ENCODE assay signal across 9 cellular contexts in genomic region chr1:148733585-148734310, GRCh38. TPM values are rescaled to one million over a fixed set of nuclear protein-coding genes. Genes with fewer than 3 reads are reported as not detected.
DNase-seq lines count a peak whose midpoint lies in the region; ATAC-seq and TF ChIP-seq lines count a peak whose summit lies in the region.
"Not testable (repeated sequence)": the region's sequence is repeated elsewhere in the genome, so short reads cannot be mapped to it uniquely, and the experiment has no call there.
"Had no signal": no experiment of that assay in that cellular context is flagged by ENCODE, and none has a peak within 500 bp of the region (broad histone marks: within the 10 kb centered on the region; RNA-seq: fewer than 3 reads in every experiment).

No MANE protein-coding gene starts in this region.

- not testable (repeated sequence) for TF ChIP-seq CTCF in CD4-positive, alpha-beta T cell (IDR thresholded peaks at IDR 0.05); activated B cell treated with CpG ODN at 0.5 μM for 24 hours (IDR thresholded peaks at IDR 0.05); mucosa of descending colon (IDR thresholded peaks at IDR 0.05)

- POLR2A ChIA-PET in CD4-positive, alpha-beta T cell (lab: Charles Lee); activated B cell treated with CpG ODN at 0.5 μM for 24 hours (lab: Charles Lee): not testable (repeated sequence)

- not testable (repeated sequence) for H3K27me3 ChIP-seq in CD4-positive, alpha-beta T cell (ENCODE audit: control insufficient read depth, insufficient read depth, low read length)

- H3K27ac ChIP-seq in CD4-positive, alpha-beta T cell (ENCODE audit: low read depth, low read length) = not testable (repeated sequence)

- intact Hi-C loops in CD4-positive, alpha-beta T cell (cut with DNase I, micrococcal nuclease); activated B cell treated with CpG ODN at 0.5 μM for 24 hours (cut with micrococcal nuclease); mucosa of descending colon (cut with DNase I, micrococcal nuclease): not testable (repeated sequence)

- H3K27me3 Mint-ChIP-seq in CD4-positive, alpha-beta T cell; activated B cell treated with CpG ODN at 0.5 μM for 24 hours: not testable (repeated sequence)

- CTCF ChIA-PET in CD4-positive, alpha-beta T cell (lab: Charles Lee); activated B cell treated with CpG ODN at 0.5 μM for 24 hours (lab: Charles Lee): not testable (repeated sequence)

- not testable (repeated sequence) for H3K36me3 ChIP-seq in mucosa of descending colon (ENCODE audit: low read depth)

- ATAC-seq in CD4-positive, alpha-beta T cell (ENCODE audit: poor library complexity) = peak; percentile 46
- ATAC-seq in GM18870 (IDR thresholded peaks at IDR 0.05; ENCODE audit: unreplicated experiment) (peak; percentile 62), GM19467 (IDR thresholded peaks at IDR 0.05; ENCODE audit: unreplicated experiment) (peak; percentile 70), GM21786 (IDR thresholded peaks at IDR 0.05; ENCODE audit: unreplicated experiment) (peak; percentile 73), HG02943 (IDR thresholded peaks at IDR 0.05; ENCODE audit: low read depth, unreplicated experiment) (peak; percentile 61), HG03280 (IDR thresholded peaks at IDR 0.05; ENCODE audit: unreplicated experiment) (peak; percentile 51), activated B cell treated with CpG ODN at 0.5 μM for 24 hours (ENCODE audit: low read depth) (peak; percentile 63), mucosa of descending colon (peak; percentile 56)

- H3K4me3 Mint-ChIP-seq in CD4-positive, alpha-beta T cell; activated B cell treated with CpG ODN at 0.5 μM for 24 hours: not testable (repeated sequence)

- H3K27ac Mint-ChIP-seq in CD4-positive, alpha-beta T cell; activated B cell treated with CpG ODN at 0.5 μM for 24 hours: not testable (repeated sequence)

- not testable (repeated sequence) for H3K9me3 Mint-ChIP-seq in CD4-positive, alpha-beta T cell; activated B cell treated with CpG ODN at 0.5 μM for 24 hours

- not testable (repeated sequence) for H3K9me3 ChIP-seq in CD4-positive, alpha-beta T cell (ENCODE audit: control insufficient read depth, low read length); mucosa of descending colon

- H3K4me1 ChIP-seq in mucosa of descending colon (ENCODE audit: low read depth) = not testable (repeated sequence)

- not testable (repeated sequence) for H3K4me1 Mint-ChIP-seq in CD4-positive, alpha-beta T cell (ENCODE audit: low read depth); activated B cell treated with CpG ODN at 0.5 μM for 24 hours

- H3K36me3 Mint-ChIP-seq in CD4-positive, alpha-beta T cell (ENCODE audit: low read depth); activated B cell treated with CpG ODN at 0.5 μM for 24 hours (ENCODE audit: low read depth): not testable (repeated sequence)

- not testable (repeated sequence) for DNase-seq in CD4-positive, alpha-beta T cell; activated B cell treated with CpG ODN at 0.5 μM for 24 hours; mucosa of descending colon

- H3K4me3 ChIP-seq in mucosa of descending colon = not testable (repeated sequence)

RNA-seq across cellular contexts. Expression of gene NUDT4B, which starts 14.8 kb away (rescaled TPM):
- total RNA-seq in CD4-positive, alpha-beta T cell = under 1 TPM in 1 of 2 experiments, not detected in 1; 0.42 TPM
- 1.9 and 3.4 TPM in 2 replicates for total RNA-seq in activated B cell treated with CpG ODN at 0.5 μM for 24 hours
- 1 to 10 TPM in 1 of 3 donors, under 1 TPM in 1, not detected in 1; 0.61 to 1.4 TPM for total RNA-seq in mucosa of descending colon
- total RNA-seq: osteocyte had no signal
